Comparison of ENCODE assay signal across 21 cellular contexts in the genomic region with DNA sequence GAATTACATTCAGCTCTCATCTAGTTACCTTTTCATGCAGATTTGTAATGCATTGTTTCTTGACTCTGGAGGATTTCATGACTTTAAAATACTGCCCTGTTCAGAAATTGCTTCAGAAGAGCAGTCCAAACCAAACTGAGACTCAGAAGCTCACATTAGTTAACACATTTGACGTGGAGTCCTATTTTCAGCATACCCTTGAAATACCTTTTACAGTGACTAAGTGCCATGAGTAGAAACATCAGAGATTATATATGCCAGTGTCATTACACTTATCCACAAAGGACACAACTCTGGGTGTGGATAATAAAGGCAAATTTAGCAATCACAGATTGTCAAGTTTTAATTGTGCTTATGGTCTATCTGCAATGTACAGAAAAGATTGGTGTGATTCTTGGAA.
DNase-seq lines count a peak whose midpoint lies in the region; ATAC-seq, FAIRE-seq and TF ChIP-seq lines count a peak whose summit lies in the region.
"Had no signal": no experiment of that assay in that cellular context is flagged by ENCODE, and none has a peak within 500 bp of the region (broad histone marks: within the 10 kb centered on the region; RNA-seq: fewer than 3 reads in every experiment).

No MANE protein-coding gene starts in this region.

- no peak for TF ChIP-seq CTCF in heart right ventricle (IDR thresholded peaks at IDR 0.05)

- peaks cover 0 to 17% (median 0%) of the 10 kb centered on the region in 9 donors for H3K4me1 ChIP-seq in heart right ventricle
- H3K4me1 ChIP-seq: BLaER1, Caco-2 had no signal

- peak overlapping the region in 5 of 10 donors; percentile 12 to 70 (median 51) for H3K27ac ChIP-seq in heart right ventricle
- H3K27ac ChIP-seq: 22Rv1, BLaER1, C4-2B had no signal

- no peak overlapping the region for H3K4me3 ChIP-seq in heart right ventricle
- H3K4me3 ChIP-seq: BLaER1, GM23338 had no signal

- no peak for DNase-seq in Right ventricle myocardium inferior (ENCODE audit: missing footprints)
- no peak for DNase-seq in cardiac septum (ENCODE audit: low spot score)
- no peak for DNase-seq in heart right ventricle
- no peak for DNase-seq in left ventricle myocardium superior
- no peak for DNase-seq in HPDE6-E6E7 (ENCODE audit: extremely low spot score)
- no peak for DNase-seq in RCC 7860 (ENCODE audit: low spot score)
- DNase-seq: Caco-2; CD4-positive, CD25-positive, alpha-beta regulatory T cell; CD8-positive, alpha-beta T cell; DMS153; DND-41; H9 had no signal

- no peaks in the 10 kb centered on the region for H3K27me3 ChIP-seq in heart right ventricle
- H3K27me3 ChIP-seq: BLaER1 had no signal

- intact Hi-C loops in Right ventricle myocardium inferior (cut with DNase I) (no loop called here), cardiac septum (cut with DNase I) (no loop called here), heart right ventricle (cut with DNase I) (no loop called here), left ventricle myocardium superior (cut with micrococcal nuclease) (no loop called here)

- 30 to 39% methylated on average over 1 of the region's 1 CpG for WGBS in heart right ventricle, 2 donors

- peak; percentile 88 for ATAC-seq in Right ventricle myocardium inferior
- ATAC-seq in heart right ventricle: peak; percentile 66 to 99 (median 88)
- ATAC-seq in left ventricle myocardium superior: peak; percentile 98
- no peak for ATAC-seq in GM21447 (IDR thresholded peaks at IDR 0.05; ENCODE audit: unreplicated experiment)
- ATAC-seq: CD8-positive, alpha-beta T cell; GM23338; HCT116 had no signal

- peaks cover 0 to 23% (median 3%) of the 10 kb centered on the region in 11 donors for H3K9me3 ChIP-seq in heart right ventricle
- H3K9me3 ChIP-seq: BLaER1, Caco-2 had no signal

- no peaks in the 10 kb centered on the region for H3K36me3 ChIP-seq in heart right ventricle
- H3K36me3 ChIP-seq: BLaER1 had no signal

- no peak for FAIRE-seq in RCC 7860 (lab: Jason Lieb, UNC)
- FAIRE-seq: A204.1, G401.6, GM12892 had no signal
